ENCODE assay signal across 19 cellular contexts in the genomic region with DNA sequence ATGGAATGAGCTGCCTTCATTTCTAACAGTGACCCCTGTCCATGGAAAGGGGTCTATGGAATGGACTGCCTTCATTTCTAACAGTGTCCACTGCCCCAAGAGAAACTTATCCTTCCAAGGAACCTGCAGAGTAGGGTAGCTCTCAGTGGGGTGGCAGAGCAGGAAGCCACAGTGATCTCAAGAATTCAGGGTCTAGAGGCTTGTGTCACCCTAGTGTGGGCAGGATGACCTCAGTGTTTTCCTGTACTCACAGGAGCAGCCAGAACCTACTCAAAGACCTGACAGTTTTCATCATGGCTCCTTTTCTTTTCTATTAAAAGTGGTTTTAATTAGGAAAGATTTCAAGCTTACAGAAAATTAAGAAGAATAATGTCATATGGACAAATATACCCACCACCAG. TPM values are rescaled to one million over a fixed set of nuclear protein-coding genes. Genes with fewer than 3 reads are reported as not detected.
A peak's percentile ranks its signal among the peaks of the same experiment; 100 is the strongest.
DNase-seq lines count a peak whose midpoint lies in the region; ATAC-seq, FAIRE-seq and TF ChIP-seq lines count a peak whose summit lies in the region.
"Had no signal": no experiment of that assay in that cellular context is flagged by ENCODE, and none has a peak within 500 bp of the region (broad histone marks: within the 10 kb centered on the region; RNA-seq: fewer than 3 reads in every experiment).

No MANE protein-coding gene starts in this region.

- H3K4me1 Mint-ChIP-seq in chondrocyte (ENCODE audit: low read depth) (peaks cover 6% of the 10 kb centered on the region), mesothelial cell of epicardium (no peaks in the 10 kb centered on the region)

- peak; percentile 26 for DNase-seq in stimulated activated CD4-positive, alpha-beta T cell treated with anti-CD3 and anti-CD28 coated beads, Interleukin-15, amount 100 ng/mL, for 24 hours
- no peak for DNase-seq in stimulated activated CD4-positive, alpha-beta T cell treated with anti-CD3 and anti-CD28 coated beads, Interleukin-4, amount 100 ng/mL, for 4 hours
- DNase-seq in RCC 7860 (ENCODE audit: low spot score) (peak; percentile 46), choroid plexus epithelial cell (ENCODE audit: low read depth) (peak; percentile 48), chondrocyte (ENCODE audit: low spot score) (no peak), Right ventricle myocardium superior (no peak), mesothelial cell of epicardium (ENCODE audit: low spot score in 2 of 2, unreplicated experiment in 2 of 2) (no peak), NCI-H510A (lab: John Stamatoyannopoulos, UW) (no peak)
- DNase-seq: activated T-cell treated with anti-CD3 and anti-CD28 coated beads, Interleukin-2, amount 50 U/mL, for 24 hours; CD4-positive, alpha-beta T cell; DMS79; NCI-H187; NCI-H446; ovary; small intestine; stimulated activated naive CD4-positive, alpha-beta T cell treated with Interleukin-2 at 50 U/mL for 16 hours had no signal

- H3K27me3 Mint-ChIP-seq in chondrocyte (ENCODE audit: low read depth) (no peaks in the 10 kb centered on the region), mesothelial cell of epicardium (ENCODE audit: low read depth) (no peaks in the 10 kb centered on the region)
- H3K27me3 Mint-ChIP-seq: activated T-cell treated with anti-CD3 and anti-CD28 coated beads, Interleukin-2, amount 50 U/mL, for 24 hours; CD4-positive, alpha-beta T cell had no signal

- FAIRE-seq in RCC 7860 (lab: Jason Lieb, UNC): no peak
- FAIRE-seq: HepG2, small intestine had no signal

- H3K9me3 Mint-ChIP-seq in chondrocyte (ENCODE audit: low read depth) (no peaks in the 10 kb centered on the region), mesothelial cell of epicardium (peaks cover 3% of the 10 kb centered on the region)
- H3K9me3 Mint-ChIP-seq: activated T-cell treated with anti-CD3 and anti-CD28 coated beads, Interleukin-2, amount 50 U/mL, for 24 hours; CD4-positive, alpha-beta T cell had no signal

- no peak overlapping the region for H3K4me3 ChIP-seq in choroid plexus epithelial cell (ENCODE audit: low read depth, low read length)
- H3K4me3 ChIP-seq: esophagus muscularis mucosa, ovary had no signal

- H3K4me3 Mint-ChIP-seq in chondrocyte (ENCODE audit: unreplicated experiment): no peak overlapping the region
- H3K4me3 Mint-ChIP-seq in mesothelial cell of epicardium: no peak overlapping the region
- H3K4me3 Mint-ChIP-seq: activated T-cell treated with anti-CD3 and anti-CD28 coated beads, Interleukin-2, amount 50 U/mL, for 24 hours; CD4-positive, alpha-beta T cell had no signal

- TF ChIP-seq CTCF in choroid plexus epithelial cell (conservative IDR thresholded peaks at IDR 0.05; ENCODE audit: low read depth, low read length) (no peak), chondrocyte (IDR thresholded peaks at IDR 0.05) (no peak), mesothelial cell of epicardium (IDR thresholded peaks at IDR 0.05; ENCODE audit: unreplicated experiment) (no peak)

- H3K27ac Mint-ChIP-seq in chondrocyte (ENCODE audit: unreplicated experiment) (no peak overlapping the region), mesothelial cell of epicardium (no peak overlapping the region)
- H3K27ac Mint-ChIP-seq: activated T-cell treated with anti-CD3 and anti-CD28 coated beads, Interleukin-2, amount 50 U/mL, for 24 hours; CD4-positive, alpha-beta T cell had no signal

- intact Hi-C loops in Right ventricle myocardium superior (cut with DNase I): no loop called here

- ATAC-seq in Right ventricle myocardium superior (ENCODE audit: poor library complexity): no peak
- ATAC-seq: HepG2, Right ventricle myocardium inferior had no signal

- H3K36me3 Mint-ChIP-seq in chondrocyte (ENCODE audit: low read depth): no peaks in the 10 kb centered on the region
- no peaks in the 10 kb centered on the region for H3K36me3 Mint-ChIP-seq in mesothelial cell of epicardium

RNA-seq across cellular contexts. Expression of a gene that starts 27.5 kb away (rescaled TPM):
- 167 to 218 TPM (median 181 TPM) in 3 replicates for total RNA-seq in chondrocyte
- 41.9 TPM for total RNA-seq in Right ventricle myocardium superior
- 130 to 139 TPM (median 132 TPM) in 3 replicates for total RNA-seq in mesothelial cell of epicardium

RNA-seq across cellular contexts. Expression of a gene that starts 27.9 kb away (rescaled TPM):
- total RNA-seq in chondrocyte (32.2 to 34.3 TPM (median 33.9 TPM) in 3 replicates), Right ventricle myocardium superior (14.4 TPM), mesothelial cell of epicardium (28.6 to 31.2 TPM (median 29.6 TPM) in 3 replicates)

Comparison
In these comparisons a context has a peak if more than half of its experiments do, and no peak if none do; other contexts are left out.
1. DNase-seq: peak in stimulated activated CD4-positive, alpha-beta T cell treated with anti-CD3 and anti-CD28 coated beads, Interleukin-15, amount 100 ng/mL, for 24 hours (single experiment), RCC 7860 (single experiment) and choroid plexus epithelial cell (single experiment); none in stimulated activated CD4-positive, alpha-beta T cell treated with anti-CD3 and anti-CD28 coated beads, Interleukin-4, amount 100 ng/mL, for 4 hours (0 of 2), chondrocyte (single experiment), Right ventricle myocardium superior (single experiment), mesothelial cell of epicardium (0 of 2) and NCI-H510A (single experiment).